19 cellular contexts compared by ENCODE assay signal in the genomic region with DNA sequence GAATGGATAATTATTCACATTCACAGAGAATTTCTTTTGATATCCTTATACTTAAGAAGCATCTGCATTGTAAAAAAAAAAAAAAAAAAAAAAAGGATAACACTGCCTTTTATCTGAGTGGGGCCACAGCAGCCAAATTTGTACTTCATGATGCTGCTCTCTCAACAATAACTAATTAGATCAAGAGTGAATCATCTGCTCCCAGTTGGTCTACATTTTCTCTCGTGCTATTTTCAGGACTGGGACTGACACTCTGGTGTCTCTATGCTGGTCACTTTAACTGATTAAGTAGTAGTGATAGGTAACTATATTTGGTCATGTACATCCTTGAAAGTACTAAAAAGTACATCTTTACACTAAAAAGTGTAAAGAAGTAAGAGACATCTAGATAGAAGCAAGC.
"Had no signal": no experiment of that assay in that cellular context is flagged by ENCODE, and none has a peak within 500 bp of the region (broad histone marks: within the 10 kb centered on the region; RNA-seq: fewer than 3 reads in every experiment).

No MANE protein-coding gene starts in this region.

- H3K27me3 Mint-ChIP-seq: activated B cell treated with CpG ODN at 0.5 μM for 24 hours; activated CD4-positive, alpha-beta T cell treated with anti-CD3 and anti-CD28 coated beads, Interleukin-2, amount 10 ng/mL, durations not matched to agents 24 days and 14 days; activated naive CD8-positive, alpha-beta T cell treated with anti-CD3 and anti-CD28 coated beads, Interleukin-2, amount 10 ng/mL, durations not matched to agents 7 days and 5 days; effector memory CD8-positive, alpha-beta T cell; natural killer cell treated with Interleukin-12 subunit alpha and Interleukin-12 subunit beta and Interleukin-15 and Interleukin-18, amount 100 ng/mL, for 72 hours; T-helper 17 cell had no signal

- H3K4me3 Mint-ChIP-seq: activated B cell treated with CpG ODN at 0.5 μM for 24 hours; activated CD4-positive, alpha-beta T cell treated with anti-CD3 and anti-CD28 coated beads, Interleukin-2, amount 10 ng/mL, durations not matched to agents 24 days and 14 days; activated naive CD8-positive, alpha-beta T cell treated with anti-CD3 and anti-CD28 coated beads, Interleukin-2, amount 10 ng/mL, durations not matched to agents 7 days and 5 days; activated T-cell treated with anti-CD3 and anti-CD28 coated beads, Interleukin-2, amount 50 U/mL, for 72 hours; effector memory CD8-positive, alpha-beta T cell; natural killer cell treated with Interleukin-12 subunit alpha and Interleukin-12 subunit beta and Interleukin-15 and Interleukin-18, amount 100 ng/mL, for 72 hours; T-helper 17 cell had no signal

- H3K4me3 ChIP-seq: right lobe of liver, transverse colon, vagina had no signal

- H3K9me3 Mint-ChIP-seq: activated B cell treated with CpG ODN at 0.5 μM for 24 hours; effector memory CD8-positive, alpha-beta T cell had no signal

- ATAC-seq: activated T-cell treated with anti-CD3 and anti-CD28 coated beads, Interleukin-2, amount 50 U/mL, for 72 hours; effector memory CD8-positive, alpha-beta T cell; left ventricle myocardium superior; natural killer cell treated with Interleukin-12 subunit alpha and Interleukin-12 subunit beta and Interleukin-15 and Interleukin-18, amount 100 ng/mL, for 72 hours; right lobe of liver; stimulated activated naive CD8-positive, alpha-beta T cell treated with anti-CD3 and anti-CD28 coated beads, Interleukin-15, Interleukin-2, amounts not matched to agents 100 U/mL and 50 U/mL, for 24 hours; T-helper 17 cell had no signal

- H3K27me3 ChIP-seq: right lobe of liver, transverse colon, vagina had no signal

- H3K27ac Mint-ChIP-seq: activated B cell treated with CpG ODN at 0.5 μM for 24 hours; activated CD4-positive, alpha-beta T cell treated with anti-CD3 and anti-CD28 coated beads, Interleukin-2, amount 10 ng/mL, durations not matched to agents 24 days and 14 days; activated naive CD8-positive, alpha-beta T cell treated with anti-CD3 and anti-CD28 coated beads, Interleukin-2, amount 10 ng/mL, durations not matched to agents 7 days and 5 days; effector memory CD8-positive, alpha-beta T cell; natural killer cell treated with Interleukin-12 subunit alpha and Interleukin-12 subunit beta and Interleukin-15 and Interleukin-18, amount 100 ng/mL, for 72 hours; T-helper 17 cell had no signal

- DNase-seq: activated B cell treated with CpG ODN at 0.5 μM for 24 hours; activated CD4-positive, alpha-beta T cell treated with anti-CD3 and anti-CD28 coated beads, Interleukin-2, amount 10 ng/mL, durations not matched to agents 24 days and 14 days; activated CD8-positive, alpha-beta memory T cell treated with anti-CD3 and anti-CD28 coated beads, Interleukin-2, amount 50 U/mL, for 48 hours; activated gamma-delta T cell treated with Interleukin-2 at 50 U/mL for 16 hours; activated naive CD8-positive, alpha-beta T cell treated with anti-CD3 and anti-CD28 coated beads, Interleukin-2, amount 10 ng/mL, durations not matched to agents 7 days and 5 days; activated T-cell treated with anti-CD3 and anti-CD28 coated beads, Interleukin-2, amount 50 U/mL, for 72 hours; dermis blood vessel endothelial cell; effector memory CD8-positive, alpha-beta T cell; foreskin melanocyte; left ventricle myocardium superior; mesenchymal stem cell; nucleus accumbens; right lobe of liver; stimulated activated naive CD8-positive, alpha-beta T cell treated with anti-CD3 and anti-CD28 coated beads, Interleukin-15, Interleukin-2, amounts not matched to agents 100 U/mL and 50 U/mL, for 24 hours; T-helper 17 cell; transverse colon had no signal

- H3K36me3 Mint-ChIP-seq: natural killer cell treated with Interleukin-12 subunit alpha and Interleukin-12 subunit beta and Interleukin-15 and Interleukin-18, amount 100 ng/mL, for 72 hours had no signal

- H3K9me3 ChIP-seq: right lobe of liver, transverse colon, vagina had no signal

- H3K27ac ChIP-seq: right lobe of liver, transverse colon, vagina had no signal

- H3K36me3 ChIP-seq: right lobe of liver, transverse colon, vagina had no signal

- FAIRE-seq: keratinocyte had no signal

- H3K4me1 ChIP-seq: right lobe of liver, transverse colon had no signal

- H3K4me1 Mint-ChIP-seq: activated CD4-positive, alpha-beta T cell treated with anti-CD3 and anti-CD28 coated beads, Interleukin-2, amount 10 ng/mL, durations not matched to agents 24 days and 14 days; activated naive CD8-positive, alpha-beta T cell treated with anti-CD3 and anti-CD28 coated beads, Interleukin-2, amount 10 ng/mL, durations not matched to agents 7 days and 5 days had no signal
